1 cellular context compared by ENCODE assay signal in genomic region chr16:53775821-53776431, GRCh38.
A peak's percentile ranks its signal among the peaks of the same experiment; 100 is the strongest.
TF ChIP-seq lines count a peak whose summit lies in the region.

No MANE protein-coding gene starts in this region.

TF ChIP-seq in HepG2, 621 proteins besides CTCF, POLR2A, EP300 and RAD21 (continued from another document and continues in another):
- TF ChIP-seq, protein P1, sequence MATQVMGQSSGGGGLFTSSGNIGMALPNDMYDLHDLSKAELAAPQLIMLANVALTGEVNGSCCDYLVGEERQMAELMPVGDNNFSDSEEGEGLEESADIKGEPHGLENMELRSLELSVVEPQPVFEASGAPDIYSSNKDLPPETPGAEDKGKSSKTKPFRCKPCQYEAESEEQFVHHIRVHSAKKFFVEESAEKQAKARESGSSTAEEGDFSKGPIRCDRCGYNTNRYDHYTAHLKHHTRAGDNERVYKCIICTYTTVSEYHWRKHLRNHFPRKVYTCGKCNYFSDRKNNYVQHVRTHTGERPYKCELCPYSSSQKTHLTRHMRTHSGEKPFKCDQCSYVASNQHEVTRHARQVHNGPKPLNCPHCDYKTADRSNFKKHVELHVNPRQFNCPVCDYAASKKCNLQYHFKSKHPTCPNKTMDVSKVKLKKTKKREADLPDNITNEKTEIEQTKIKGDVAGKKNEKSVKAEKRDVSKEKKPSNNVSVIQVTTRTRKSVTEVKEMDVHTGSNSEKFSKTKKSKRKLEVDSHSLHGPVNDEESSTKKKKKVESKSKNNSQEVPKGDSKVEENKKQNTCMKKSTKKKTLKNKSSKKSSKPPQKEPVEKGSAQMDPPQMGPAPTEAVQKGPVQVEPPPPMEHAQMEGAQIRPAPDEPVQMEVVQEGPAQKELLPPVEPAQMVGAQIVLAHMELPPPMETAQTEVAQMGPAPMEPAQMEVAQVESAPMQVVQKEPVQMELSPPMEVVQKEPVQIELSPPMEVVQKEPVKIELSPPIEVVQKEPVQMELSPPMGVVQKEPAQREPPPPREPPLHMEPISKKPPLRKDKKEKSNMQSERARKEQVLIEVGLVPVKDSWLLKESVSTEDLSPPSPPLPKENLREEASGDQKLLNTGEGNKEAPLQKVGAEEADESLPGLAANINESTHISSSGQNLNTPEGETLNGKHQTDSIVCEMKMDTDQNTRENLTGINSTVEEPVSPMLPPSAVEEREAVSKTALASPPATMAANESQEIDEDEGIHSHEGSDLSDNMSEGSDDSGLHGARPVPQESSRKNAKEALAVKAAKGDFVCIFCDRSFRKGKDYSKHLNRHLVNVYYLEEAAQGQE (IDR thresholded peaks at IDR 0.05; ENCODE audit: borderline replicate concordance in 1 of 2, low read depth in 1 of 2, low read length in 2 of 2), result no peak
- no peak for TF ChIP-seq GABPA (IDR thresholded peaks at IDR 0.05; ENCODE audit: low read depth, low read length)
- no peak for TF ChIP-seq GABPA (CRISPR knock-in tag; IDR thresholded peaks at IDR 0.05; ENCODE audit: low read depth)
- peak; percentile 16; the same call in 1 of the 2 replicates for TF ChIP-seq RXRB (CRISPR knock-in tag; IDR thresholded peaks at IDR 0.05; ENCODE audit: borderline replicate concordance)
- peak in 1 of 2 experiments; percentile 32; a peak in 1 of 4 replicates for TF ChIP-seq KLF16 (CRISPR knock-in tag; IDR thresholded peaks at IDR 0.05)
- no peak for TF ChIP-seq ZNF407 (CRISPR knock-in tag; IDR thresholded peaks at IDR 0.05; ENCODE audit: not compliant biosample characterization)
- TF ChIP-seq ZNF770 (CRISPR knock-in tag; IDR thresholded peaks at IDR 0.05), result no peak
- TF ChIP-seq ZNF3 (CRISPR knock-in tag; IDR thresholded peaks at IDR 0.05), result no peak
- no peak for TF ChIP-seq ZBTB10 (CRISPR knock-in tag; IDR thresholded peaks at IDR 0.05; ENCODE audit: borderline replicate concordance)
- TF ChIP-seq KAT2B (IDR thresholded peaks at IDR 0.05; ENCODE audit: borderline replicate concordance, low read depth, low read length), result peak; percentile 76; the same call in 1 of the 2 replicates
- TF ChIP-seq ZNF263 (CRISPR knock-in tag; IDR thresholded peaks at IDR 0.05), result no peak
- no peak for TF ChIP-seq ISX (CRISPR knock-in tag; conservative IDR thresholded peaks at IDR 0.05)
- TF ChIP-seq ZNF234 (CRISPR knock-in tag; conservative IDR thresholded peaks at IDR 0.05), result no peak
- TF ChIP-seq SMAD9 (CRISPR knock-in tag; IDR thresholded peaks at IDR 0.05), result no peak
- TF ChIP-seq, protein P2, sequence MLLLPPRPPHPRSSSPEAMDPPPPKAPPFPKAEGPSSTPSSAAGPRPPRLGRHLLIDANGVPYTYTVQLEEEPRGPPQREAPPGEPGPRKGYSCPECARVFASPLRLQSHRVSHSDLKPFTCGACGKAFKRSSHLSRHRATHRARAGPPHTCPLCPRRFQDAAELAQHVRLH (CRISPR knock-in tag; IDR thresholded peaks at IDR 0.05; ENCODE audit: borderline replicate concordance, low read depth), result no peak
- TF ChIP-seq ARHGAP35 (CRISPR knock-in tag; IDR thresholded peaks at IDR 0.05; ENCODE audit: borderline replicate concordance), result no peak
- peak; percentile 62; the same call in 1 of the 2 replicates for TF ChIP-seq ZNF331 (CRISPR knock-in tag; IDR thresholded peaks at IDR 0.05)
- no peak for TF ChIP-seq SAFB2 (CRISPR knock-in tag; IDR thresholded peaks at IDR 0.05; ENCODE audit: borderline replicate concordance, low read depth)
- TF ChIP-seq MIXL1 (CRISPR knock-in tag; IDR thresholded peaks at IDR 0.05), result no peak
- 0 out of 2 replicates have a peak, but pooled peaks have one; percentile 38 for TF ChIP-seq ZNF205 (CRISPR knock-in tag; IDR thresholded peaks at IDR 0.05)
- no peak for TF ChIP-seq ZNF329 (CRISPR knock-in tag; IDR thresholded peaks at IDR 0.05; ENCODE audit: low read depth)
- peak; percentile 97 for TF ChIP-seq CEBPB (IDR thresholded peaks at IDR 0.05; ENCODE audit: borderline replicate concordance, low read depth, low read length)
- no peak for TF ChIP-seq ZNF572 (CRISPR knock-in tag; IDR thresholded peaks at IDR 0.05)
- no peak; the same call in 1 of the 2 replicates for TF ChIP-seq ELF1 (CRISPR knock-in tag; IDR thresholded peaks at IDR 0.05)
- no peak for TF ChIP-seq TP53 (CRISPR knock-in tag; conservative IDR thresholded peaks at IDR 0.05)
- TF ChIP-seq NFIC (IDR thresholded peaks at IDR 0.05; ENCODE audit: low read length), result peak; percentile 81; the same call in 1 of the 2 replicates
- no peak; the same call in 1 of the 2 replicates for TF ChIP-seq ZBED4 (CRISPR knock-in tag; IDR thresholded peaks at IDR 0.05; ENCODE audit: borderline replicate concordance)
- TF ChIP-seq ZSCAN22 (CRISPR knock-in tag; IDR thresholded peaks at IDR 0.05), result no peak
- peak; percentile 54 for TF ChIP-seq SAP130 (CRISPR knock-in tag; IDR thresholded peaks at IDR 0.05; ENCODE audit: low read depth)
- TF ChIP-seq ZNF101 (CRISPR knock-in tag; IDR thresholded peaks at IDR 0.05; ENCODE audit: borderline replicate concordance, low read depth), result no peak
- TF ChIP-seq SMYD3 (CRISPR knock-in tag; IDR thresholded peaks at IDR 0.05), result 0 out of 2 replicates have a peak, but pooled peaks have one; percentile 44
- no peak for TF ChIP-seq ZFYVE20 (CRISPR knock-in tag; IDR thresholded peaks at IDR 0.05; ENCODE audit: borderline replicate concordance, low read depth)
- TF ChIP-seq, protein P3, sequence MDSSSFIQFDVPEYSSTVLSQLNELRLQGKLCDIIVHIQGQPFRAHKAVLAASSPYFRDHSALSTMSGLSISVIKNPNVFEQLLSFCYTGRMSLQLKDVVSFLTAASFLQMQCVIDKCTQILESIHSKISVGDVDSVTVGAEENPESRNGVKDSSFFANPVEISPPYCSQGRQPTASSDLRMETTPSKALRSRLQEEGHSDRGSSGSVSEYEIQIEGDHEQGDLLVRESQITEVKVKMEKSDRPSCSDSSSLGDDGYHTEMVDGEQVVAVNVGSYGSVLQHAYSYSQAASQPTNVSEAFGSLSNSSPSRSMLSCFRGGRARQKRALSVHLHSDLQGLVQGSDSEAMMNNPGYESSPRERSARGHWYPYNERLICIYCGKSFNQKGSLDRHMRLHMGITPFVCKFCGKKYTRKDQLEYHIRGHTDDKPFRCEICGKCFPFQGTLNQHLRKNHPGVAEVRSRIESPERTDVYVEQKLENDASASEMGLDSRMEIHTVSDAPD (CRISPR knock-in tag; IDR thresholded peaks at IDR 0.05), result 0 out of 2 replicates have a peak, but pooled peaks have one; percentile 64
- TF ChIP-seq MTERF4 (CRISPR knock-in tag; IDR thresholded peaks at IDR 0.05), result no peak
